ENCODE assay signal across 25 cellular contexts in the genomic region with DNA sequence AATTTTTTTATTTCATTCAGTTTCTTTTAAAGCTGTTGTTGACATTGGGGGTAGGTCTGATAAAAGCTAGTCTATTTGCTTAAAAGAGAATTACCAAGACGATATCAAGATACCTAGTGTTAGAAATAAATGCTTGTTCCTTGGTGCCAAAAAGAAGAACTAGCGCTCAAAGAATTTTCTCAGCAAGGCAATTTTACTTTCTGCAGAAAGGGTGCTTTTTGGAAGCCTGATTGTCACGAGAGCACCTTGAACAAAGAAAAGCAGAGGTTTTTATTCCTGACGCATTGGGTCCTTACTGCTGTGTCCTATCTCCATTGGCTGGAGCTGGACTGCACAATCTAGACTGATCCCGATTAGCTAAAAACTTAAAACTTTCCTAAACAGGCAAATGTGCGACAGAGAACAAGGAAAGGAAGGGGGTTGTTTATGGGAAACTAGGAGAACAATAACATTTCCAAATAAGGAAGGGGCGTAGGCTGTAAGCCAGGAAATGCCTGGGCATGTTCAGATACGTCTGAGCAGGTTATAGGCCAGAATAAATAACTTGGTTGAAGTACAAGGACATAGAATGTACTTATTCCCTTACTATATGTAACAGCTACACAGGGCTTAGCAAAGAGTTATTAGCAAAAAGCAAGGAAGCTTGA. TPM values are rescaled to one million over a fixed set of nuclear protein-coding genes. Genes with fewer than 3 reads are reported as not detected.
A peak's percentile ranks its signal among the peaks of the same experiment; 100 is the strongest.
DNase-seq lines count a peak whose midpoint lies in the region; ATAC-seq, FAIRE-seq and TF ChIP-seq lines count a peak whose summit lies in the region.
"Had no signal": no experiment of that assay in that cellular context is flagged by ENCODE, and none has a peak within 500 bp of the region (broad histone marks: within the 10 kb centered on the region; RNA-seq: fewer than 3 reads in every experiment).

No MANE protein-coding gene starts in this region.

- DNase-seq in NCI-H2171 treated with DMSO at 0.1 percent for 48 hours (lab: John Stamatoyannopoulos, UW) (peak; percentile 5), NCI-H2171 (lab: John Stamatoyannopoulos, UW) (no peak), fibroblast of pulmonary artery (ENCODE audit: low read depth) (peak; percentile 3), HTR-8/SVneo (ENCODE audit: insufficient read length, low spot score) (no peak), caudate nucleus (lab: John Stamatoyannopoulos, UW) (no peak)
- DNase-seq: 8988T; CD8-positive, alpha-beta T cell; NCI-H1694; NCI-H2081; NCI-H510A treated with DMSO at 0.1 percent for 48 hours; NCI-H748 treated with DMSO at 0.1 percent for 48 hours; PC-9; SHP77 treated with DMSO at 0.1 percent for 48 hours; SW 1271 had no signal

- H3K27me3 Mint-ChIP-seq in activated T-helper 17 cell treated with anti-CD3 and anti-CD28 coated beads, Interleukin-2, amount 50 U/mL, for 72 hours, result peaks cover 3% of the 10 kb centered on the region

- FAIRE-seq in HTR-8/SVneo (lab: Jason Lieb, UNC), result no peak
- FAIRE-seq: GM12892 had no signal

- peak overlapping the region; percentile 36 for H3K27ac Mint-ChIP-seq in activated T-helper 17 cell treated with anti-CD3 and anti-CD28 coated beads, Interleukin-2, amount 50 U/mL, for 72 hours
- H3K27ac Mint-ChIP-seq: CD8-positive, alpha-beta T cell; GM23338 had no signal

- no peak overlapping the region for H3K27ac ChIP-seq in caudate nucleus (ENCODE audit: low read depth, low read length)
- H3K27ac ChIP-seq: BLaER1 treated with 17β-estradiol and CSF1 and Interleukin-3, amounts not matched to agents 10 nM and 100 nM; HL-60; PC-9; RWPE1; SK-N-MC had no signal

- no peak overlapping the region for H3K4me3 ChIP-seq in fibroblast of pulmonary artery (replicated peaks; ENCODE audit: low read depth, low read length)
- H3K4me3 ChIP-seq: BLaER1 treated with 17β-estradiol and CSF1 and Interleukin-3, amounts not matched to agents 10 nM and 100 nM; GM23338; PC-9; SK-N-MC had no signal

- ATAC-seq in activated T-helper 17 cell treated with anti-CD3 and anti-CD28 coated beads, Interleukin-2, amount 50 U/mL, for 72 hours (replicated peaks), result no peak
- no peak for ATAC-seq in GM21447 (IDR thresholded peaks at IDR 0.05; ENCODE audit: unreplicated experiment)
- ATAC-seq: CD8-positive, alpha-beta T cell; GM23338 had no signal

- no peak for TF ChIP-seq CTCF in fibroblast of pulmonary artery (IDR thresholded peaks at IDR 0.05; ENCODE audit: low read length, missing control alignments)

- H3K4me3 Mint-ChIP-seq in activated T-helper 17 cell treated with anti-CD3 and anti-CD28 coated beads, Interleukin-2, amount 50 U/mL, for 72 hours, result no peak overlapping the region
- H3K4me3 Mint-ChIP-seq: CD8-positive, alpha-beta T cell; GM23338 had no signal

- peaks cover 27% of the 10 kb centered on the region for H3K9me3 Mint-ChIP-seq in activated T-helper 17 cell treated with anti-CD3 and anti-CD28 coated beads, Interleukin-2, amount 50 U/mL, for 72 hours

- H3K36me3 Mint-ChIP-seq in activated T-helper 17 cell treated with anti-CD3 and anti-CD28 coated beads, Interleukin-2, amount 50 U/mL, for 72 hours (ENCODE audit: low read depth), result no peaks in the 10 kb centered on the region
- H3K36me3 Mint-ChIP-seq: CD8-positive, alpha-beta T cell had no signal

- no peaks in the 10 kb centered on the region for H3K4me1 Mint-ChIP-seq in activated T-helper 17 cell treated with anti-CD3 and anti-CD28 coated beads, Interleukin-2, amount 50 U/mL, for 72 hours
- H3K4me1 Mint-ChIP-seq: GM23338 had no signal

RNA-seq across cellular contexts. Expression of a gene that starts 50.3 kb away (rescaled TPM):
- under 1 TPM; 0.19 to 0.21 TPM for total RNA-seq in activated T-helper 17 cell treated with anti-CD3 and anti-CD28 coated beads, Interleukin-2, amount 50 U/mL, for 72 hours
- total RNA-seq: CD8-positive, alpha-beta T cell; G401; HT-29; M059J had no signal

Comparison
In these comparisons a context has a peak if more than half of its experiments do, and no peak if none do; other contexts are left out.
1. DNase-seq: peak in NCI-H2171 treated with DMSO at 0.1 percent for 48 hours (single experiment) and fibroblast of pulmonary artery (single experiment); none in NCI-H2171 (single experiment), HTR-8/SVneo (single experiment) and caudate nucleus (0 of 61).